In genomic region chr3:124730129-124730919, GRCh38 we compare ENCODE assay signal across 8 cellular contexts. TPM values are rescaled to one million over a fixed set of nuclear protein-coding genes. Genes with fewer than 3 reads are reported as not detected.
DNase-seq lines count a peak whose midpoint lies in the region; ATAC-seq and TF ChIP-seq lines count a peak whose summit lies in the region.

Gene UMPS, plus strand, starts transcription at chr3:124730452. Its CDS starts 20 bp downstream, at chr3:124730472.

- H3K27me3 Mint-ChIP-seq in HFFc6 (ENCODE audit: insufficient read depth): no peaks in the 10 kb centered on the region; the same call in none of the 2 replicates
- H3K27me3 Mint-ChIP-seq in activated naive CD4-positive, alpha-beta T cell treated with anti-CD3 and anti-CD28 coated beads, Interleukin-2, amount 50 U/mL, for 24 hours: peaks cover 7% of the 10 kb centered on the region
- peaks cover 8% of the 10 kb centered on the region for H3K27me3 Mint-ChIP-seq in glutamatergic neuron (ENCODE audit: unreplicated experiment)
- peaks cover 2% of the 10 kb centered on the region for H3K27me3 Mint-ChIP-seq in osteocyte (ENCODE audit: unreplicated experiment)

- no peaks in the 10 kb centered on the region for H3K27me3 ChIP-seq in thoracic aorta (replicated peaks; ENCODE audit: insufficient read depth)

- H3K27ac Mint-ChIP-seq in HFFc6 (peak within 1 kb of the TSS; percentile 95), glutamatergic neuron (ENCODE audit: unreplicated experiment) (peak within 1 kb of the TSS; percentile 99), osteocyte (ENCODE audit: unreplicated experiment) (peak within 1 kb of the TSS; percentile 98)
- H3K27ac Mint-ChIP-seq in activated naive CD4-positive, alpha-beta T cell treated with anti-CD3 and anti-CD28 coated beads, Interleukin-2, amount 50 U/mL, for 24 hours: peak within 1 kb of the TSS; percentile 100

- H3K9me3 Mint-ChIP-seq in HFFc6 (no peaks in the 10 kb centered on the region), glutamatergic neuron (ENCODE audit: unreplicated experiment) (peaks cover 2% of the 10 kb centered on the region), osteocyte (ENCODE audit: unreplicated experiment) (no peaks in the 10 kb centered on the region)
- H3K9me3 Mint-ChIP-seq in activated naive CD4-positive, alpha-beta T cell treated with anti-CD3 and anti-CD28 coated beads, Interleukin-2, amount 50 U/mL, for 24 hours: no peaks in the 10 kb centered on the region

- H3K4me1 ChIP-seq in thoracic aorta (ENCODE audit: control insufficient read depth in 1 of 2, low read depth in 2 of 2): peaks cover 10 to 23% of the 10 kb centered on the region in 2 donors

- H3K4me3 Mint-ChIP-seq in HFFc6: peak within 1 kb of the TSS; percentile 98
- H3K4me3 Mint-ChIP-seq in activated naive CD4-positive, alpha-beta T cell treated with anti-CD3 and anti-CD28 coated beads, Interleukin-2, amount 50 U/mL, for 24 hours: peak within 1 kb of the TSS; percentile 100
- H3K4me3 Mint-ChIP-seq in glutamatergic neuron (ENCODE audit: unreplicated experiment): peak within 1 kb of the TSS; percentile 97
- peak within 1 kb of the TSS; percentile 100 for H3K4me3 Mint-ChIP-seq in osteocyte (ENCODE audit: unreplicated experiment)

- H3K36me3 Mint-ChIP-seq in HFFc6 (ENCODE audit: low read depth) (peaks cover 9% of the 10 kb centered on the region; the same call in 1 of the 2 replicates), glutamatergic neuron (ENCODE audit: unreplicated experiment) (no peaks in the 10 kb centered on the region), osteocyte (ENCODE audit: unreplicated experiment) (peaks cover 2% of the 10 kb centered on the region)
- H3K36me3 Mint-ChIP-seq in activated naive CD4-positive, alpha-beta T cell treated with anti-CD3 and anti-CD28 coated beads, Interleukin-2, amount 50 U/mL, for 24 hours: peaks cover 5% of the 10 kb centered on the region

- ATAC-seq in SK-N-SH treated with all-trans-retinoic acid at 6 μM for 48 hours: peak; percentile 99
- ATAC-seq in thoracic aorta (ENCODE audit: insufficient number of reproducible peaks, low FRiP score, low read depth): peak; percentile 85

- H3K4me1 Mint-ChIP-seq in HFFc6 (ENCODE audit: low read depth) (peaks cover 39% of the 10 kb centered on the region), glutamatergic neuron (ENCODE audit: low read depth, unreplicated experiment) (peaks cover 5% of the 10 kb centered on the region), osteocyte (ENCODE audit: unreplicated experiment) (peaks cover 29% of the 10 kb centered on the region)
- peaks cover 34% of the 10 kb centered on the region for H3K4me1 Mint-ChIP-seq in activated naive CD4-positive, alpha-beta T cell treated with anti-CD3 and anti-CD28 coated beads, Interleukin-2, amount 50 U/mL, for 24 hours

- TF ChIP-seq CTCF in HFFc6 (IDR thresholded peaks at IDR 0.05) (no peak), glutamatergic neuron (IDR thresholded peaks at IDR 0.05; ENCODE audit: partially characterized antibody, unreplicated experiment) (no peak), osteocyte (IDR thresholded peaks at IDR 0.05) (no peak), thoracic aorta (IDR thresholded peaks at IDR 0.05) (no peak)

- H3K4me3 ChIP-seq in thoracic aorta: peak within 1 kb of the TSS; percentile 99

- peak within 1 kb of the TSS; percentile 46 to 62 for H3K27ac ChIP-seq in thoracic aorta

- DNase-seq in GM04504 (ENCODE audit: low read depth): peak; percentile 44
- DNase-seq in HFFc6: peak; percentile 70
- DNase-seq in NCI-H1048 (lab: John Stamatoyannopoulos, UW): peak; percentile 81
- DNase-seq in glutamatergic neuron: peak; percentile 93
- peak; percentile 95 for DNase-seq in osteocyte (ENCODE audit: extremely low spot score, unreplicated experiment)
- peak; percentile 59 for DNase-seq in thoracic aorta (ENCODE audit: low spot score)

- H3K36me3 ChIP-seq in thoracic aorta: no peaks in the 10 kb centered on the region

- H3K9me3 ChIP-seq in thoracic aorta: no peaks in the 10 kb centered on the region

TF ChIP-seq in SK-N-SH treated with all-trans-retinoic acid at 6 μM for 48 hours, 23 proteins besides CTCF, POLR2A, EP300 and RAD21:
- 0 out of 2 replicates have a peak, but pooled peaks have one; percentile 77 for TF ChIP-seq CSDC2 (CRISPR knock-in tag; IDR thresholded peaks at IDR 0.05)
- TF ChIP-seq RARB (CRISPR knock-in tag; IDR thresholded peaks at IDR 0.05): no peak
- TF ChIP-seq ZNF565 (CRISPR knock-in tag; conservative IDR thresholded peaks at IDR 0.05; ENCODE audit: low read depth): no peak

RNA-seq across cellular contexts. Expression of gene UMPS, which starts in this region (rescaled TPM):
- total RNA-seq in HFFc6 (2021; fragmentation: NEBNext Ultra II Directional; extraction: Animal tissue kit (Norgen Biotek cat#: 25700)): 10 to 100 TPM; 25.2 to 39.6 (median 28.4) TPM
- total RNA-seq in glutamatergic neuron (ENCODE audit: unreplicated experiment): 30.7 TPM
- 23.5 and 32.1 TPM in 2 replicates for total RNA-seq in osteocyte
- 10 to 100 TPM; 20.8 to 29.6 TPM for total RNA-seq in thoracic aorta

Comparison
In these comparisons a context has a peak if more than half of its experiments do, and no peak if none do; other contexts are left out.
1. Peak in every context shown above with its lines: DNase-seq, ATAC-seq, H3K4me3 ChIP-seq and H3K27ac ChIP-seq.
2. DNase-seq: peak in every context shown above with its lines; median percentile 95 in osteocyte; 93 in glutamatergic neuron; 81 in NCI-H1048; 70 in HFFc6; 59 in thoracic aorta; 44 in GM04504.